ENCODE assay signal across 8 cellular contexts in genomic region chr20:2751868-2752630, GRCh38. TPM values are rescaled to one million over a fixed set of nuclear protein-coding genes. Genes with fewer than 3 reads are reported as not detected.
DNase-seq lines count a peak whose midpoint lies in the region; ATAC-seq and TF ChIP-seq lines count a peak whose summit lies in the region.

No MANE protein-coding gene starts in this region.

- H3K4me1 ChIP-seq in SJSA1 (replicated peaks), result peaks cover 26% of the 10 kb centered on the region
- peaks cover 19 to 30% of the 10 kb centered on the region in 2 donors for H3K4me1 ChIP-seq in left lung

- intact Hi-C loops in left lung (cut with DNase I), result loop anchor here in 1 of 2 donors (5.0 kb wide), 1 partner anchor 100 kb away; no protein-coding TSS in a partner anchor

- no peaks in the 10 kb centered on the region for H3K9me3 Mint-ChIP-seq in stimulated activated naive CD8-positive, alpha-beta T cell treated with anti-CD3 and anti-CD28 coated beads, Interleukin-15, amount 100 ng/mL, for 72 hours

- no peaks in the 10 kb centered on the region for H3K36me3 ChIP-seq in H7 (replicated peaks; ENCODE audit: control insufficient read depth, insufficient read depth, low read length)
- peaks cover 10% of the 10 kb centered on the region; the same call in 1 of the 2 replicates for H3K36me3 ChIP-seq in SJSA1
- no peaks in the 10 kb centered on the region for H3K36me3 ChIP-seq in left lung

- DNase-seq in H7 (peak; percentile 82), SJSA1 (ENCODE audit: low read depth in 1 of 2, low spot score in 2 of 2) (no peak), astrocyte of the hippocampus (ENCODE audit: low read depth, low spot score) (peak; percentile 42), left lung (peak in 1 of 2 donors; percentile 83), hippocampal formation (lab: John Stamatoyannopoulos, UW) (no peak), cerebellum (ENCODE audit: low spot score) (no peak), HEK293T (ENCODE audit: extremely low spot score) (no peak)
- DNase-seq in stimulated activated naive CD8-positive, alpha-beta T cell treated with anti-CD3 and anti-CD28 coated beads, Interleukin-15, amount 100 ng/mL, for 72 hours, result peak; percentile 51 to 57

- ATAC-seq in left lung, result peak; percentile 37
- ATAC-seq in stimulated activated naive CD8-positive, alpha-beta T cell treated with anti-CD3 and anti-CD28 coated beads, Interleukin-15, amount 100 ng/mL, for 72 hours, result peak; percentile 59

- no peak overlapping the region for H3K27ac Mint-ChIP-seq in stimulated activated naive CD8-positive, alpha-beta T cell treated with anti-CD3 and anti-CD28 coated beads, Interleukin-15, amount 100 ng/mL, for 72 hours

- H3K27me3 ChIP-seq in H7 (ENCODE audit: control insufficient read depth, insufficient read depth, low read length), result peaks cover 77% of the 10 kb centered on the region
- H3K27me3 ChIP-seq in SJSA1 (replicated peaks), result no peaks in the 10 kb centered on the region; the same call in 1 of the 2 replicates
- peaks cover 12 to 84% of the 10 kb centered on the region in 2 donors for H3K27me3 ChIP-seq in left lung

- peak overlapping the region in 1 of 2 donors; percentile 86 for H3K4me3 Mint-ChIP-seq in stimulated activated naive CD8-positive, alpha-beta T cell treated with anti-CD3 and anti-CD28 coated beads, Interleukin-15, amount 100 ng/mL, for 72 hours

- peaks cover 53% of the 10 kb centered on the region for H3K4me1 Mint-ChIP-seq in stimulated activated naive CD8-positive, alpha-beta T cell treated with anti-CD3 and anti-CD28 coated beads, Interleukin-15, amount 100 ng/mL, for 72 hours

- CTCF ChIA-PET in HEK293T (lab: Yijun Ruan, JAX), result interaction anchor here (1.1 to 1.5 kb wide), 3 partner anchors 63 to 101 kb away, joined by 5 to 7 read pairs (median 6); no protein-coding TSS in a partner anchor

- TF ChIP-seq CTCF in left lung (IDR thresholded peaks at IDR 0.05), result no peak

- H3K27me3 Mint-ChIP-seq in stimulated activated naive CD8-positive, alpha-beta T cell treated with anti-CD3 and anti-CD28 coated beads, Interleukin-15, amount 100 ng/mL, for 72 hours, result peaks cover 69% of the 10 kb centered on the region

- POLR2A ChIA-PET in HEK293T (lab: Yijun Ruan, JAX), result interaction anchor here (1.5 kb wide), 1 partner anchor 63 kb away, joined by 6 read pairs; no protein-coding TSS in a partner anchor

- H3K9me3 ChIP-seq in SJSA1 (replicated peaks) (peaks cover 8% of the 10 kb centered on the region; the same call in 1 of the 2 replicates), left lung (no peaks in the 10 kb centered on the region)

- H3K4me3 ChIP-seq in H7 (ENCODE audit: insufficient read depth, low read depth, low read length) (peak overlapping the region; percentile 39), SJSA1 (peak overlapping the region; percentile 59), left lung (peak overlapping the region; percentile 33 to 41)

- H3K27ac ChIP-seq in SJSA1 (no peak overlapping the region), left lung (no peak overlapping the region)

TF ChIP-seq in HEK293T, 16 proteins besides CTCF, POLR2A, EP300 and RAD21:
- TF ChIP-seq SP1 (IDR thresholded peaks at IDR 0.05) (no peak), NFRKB (IDR thresholded peaks at IDR 0.05) (no peak), BHLHE40 (IDR thresholded peaks at IDR 0.05; ENCODE audit: borderline replicate concordance) (no peak), ELF4 (IDR thresholded peaks at IDR 0.05) (no peak), FOXM1 (IDR thresholded peaks at IDR 0.05; ENCODE audit: borderline replicate concordance) (no peak), ZNF384 (IDR thresholded peaks at IDR 0.05) (no peak), L3MBTL2 (conservative IDR thresholded peaks at IDR 0.05) (no peak)

RNA-seq across cellular contexts. Expression of gene CPXM1, which starts 48.4 kb away (rescaled TPM):
- 105 and 109 TPM in 2 replicates for total RNA-seq in H7 (2014; rRNA removed; shearing (Covaris generic))
- total RNA-seq in SJSA1 (2014; rRNA removed; shearing (Covaris generic)), result 1.2 TPM in 1 of 2 replicates, not detected in the other
- 10 to 100 TPM in 1 of 2 donors, 1 to 10 TPM in 1; 8.1 to 25.8 TPM for total RNA-seq in left lung
- 19.9 TPM for total RNA-seq in cerebellum

RNA-seq across cellular contexts. Expression of gene EBF4, which starts 59.5 kb away (rescaled TPM):
- 1.1 and 2.6 TPM in 2 replicates for total RNA-seq in H7 (2014; rRNA removed; shearing (Covaris generic))
- total RNA-seq in SJSA1 (2014; rRNA removed; shearing (Covaris generic)), result 4.0 and 4.4 TPM in 2 replicates
- total RNA-seq in left lung, result 10 to 100 TPM in 1 of 2 donors, 1 to 10 TPM in 1; 10.0 to 11.9 TPM
- 6.2 TPM for total RNA-seq in cerebellum

Comparison
In these comparisons a context has a peak if more than half of its experiments do, and no peak if none do; other contexts are left out.
1. DNase-seq: peak in H7 (single experiment), astrocyte of the hippocampus (single experiment) and stimulated activated naive CD8-positive, alpha-beta T cell treated with anti-CD3 and anti-CD28 coated beads, Interleukin-15, amount 100 ng/mL, for 72 hours (2 of 2); none in SJSA1 (0 of 2), hippocampal formation (0 of 2), cerebellum (single experiment) and HEK293T (single experiment).
2. Peak in every context shown above with its lines, with median percentiles within 50 percentile points of each other: H3K4me3 ChIP-seq.